In genomic region chr4:139913398-139913990, GRCh38 we compare ENCODE assay signal across 15 cellular contexts.
DNase-seq lines count a peak whose midpoint lies in the region; ATAC-seq and TF ChIP-seq lines count a peak whose summit lies in the region.
"Had no signal": no experiment of that assay in that cellular context is flagged by ENCODE, and none has a peak within 500 bp of the region (broad histone marks: within the 10 kb centered on the region; RNA-seq: fewer than 3 reads in every experiment).

No MANE protein-coding gene starts in this region.

- H3K36me3 ChIP-seq in transverse colon = no peaks in the 10 kb centered on the region
- H3K36me3 ChIP-seq: heart left ventricle, SJCRH30 had no signal

- DNase-seq in SHP77 treated with DMSO at 0.1 percent for 48 hours (lab: John Stamatoyannopoulos, UW) (peak; percentile 20), SHP77 (lab: John Stamatoyannopoulos, UW) (no peak), amniotic epithelial cell (ENCODE audit: low read depth) (peak; percentile 69), left lobe of liver (ENCODE audit: low spot score) (no peak), transverse colon (no peak), NCI-H2227 treated with DMSO at 0.1 percent for 48 hours (lab: John Stamatoyannopoulos, UW) (no peak), GM20000 (ENCODE audit: low spot score) (no peak), dedifferentiated amniotic fluid mesenchymal stem cell (ENCODE audit: extremely low spot score) (no peak)
- DNase-seq: activated CD4-positive, alpha-beta T cell treated with anti-CD3 and anti-CD28 coated beads for 36 hours; AML-193; cortex of kidney; GF-D8; heart left ventricle; NCI-H1930; SJCRH30 had no signal

- peak; percentile 68 for ATAC-seq in left lobe of liver
- ATAC-seq: activated CD4-positive, alpha-beta T cell treated with anti-CD3 and anti-CD28 coated beads for 36 hours had no signal

- in situ Hi-C loops in transverse colon (cut with MboI; ENCODE audit: low pct_ligation_motif_present in 1 of 4, low pct_unique_long_range_greater_than_20kb in 1 of 4, low sequenced_read_pairs in 3 of 4) = no loop called here

- whole genome bisulfite sequencing in transverse colon (ENCODE audit: low coverage in 1 of 2), 2 donors = 40 to 56% methylated on average over 6 to 8 of the region's 8 CpGs

- no peak for TF ChIP-seq EP300 in transverse colon (IDR thresholded peaks at IDR 0.05; ENCODE audit: low read depth)

- peaks cover 0 to 35% (median 29%) of the 10 kb centered on the region in 4 donors for H3K4me1 ChIP-seq in transverse colon

- no peak overlapping the region for H3K4me3 ChIP-seq in transverse colon
- H3K4me3 ChIP-seq: SJCRH30 had no signal

- intact Hi-C loops in transverse colon (cut with DNase I; ENCODE audit: low total_unique reads) = loop anchor here (10.0 kb wide), 1 partner anchor 241 kb away; the partner anchor contains the start of gene MAML3

- TF ChIP-seq POLR2A in transverse colon (IDR thresholded peaks at IDR 0.05) = no peak

- H3K27me3 ChIP-seq in transverse colon = no peaks in the 10 kb centered on the region
- H3K27me3 ChIP-seq: heart left ventricle, SJCRH30 had no signal

- no peaks in the 10 kb centered on the region for H3K9me3 ChIP-seq in transverse colon
- H3K9me3 ChIP-seq: heart left ventricle, SJCRH30 had no signal

- H3K27ac ChIP-seq in transverse colon = peak overlapping the region; percentile 29 to 77 (median 52)
- H3K27ac ChIP-seq: SJCRH30 had no signal

- TF ChIP-seq CTCF in transverse colon (IDR thresholded peaks at IDR 0.05) (no peak), GM20000 (IDR thresholded peaks at IDR 0.05; ENCODE audit: extremely low read depth, missing control alignments) (no peak)

Comparison
In these comparisons a context has a peak if more than half of its experiments do, and no peak if none do; other contexts are left out.
1. DNase-seq: peak in SHP77 treated with DMSO at 0.1 percent for 48 hours (single experiment) and amniotic epithelial cell (single experiment); none in SHP77 (0 of 2), left lobe of liver (single experiment), transverse colon (single experiment), NCI-H2227 treated with DMSO at 0.1 percent for 48 hours (single experiment), GM20000 (single experiment) and dedifferentiated amniotic fluid mesenchymal stem cell (single experiment).